ENCODE assay signal across 19 cellular contexts in the genomic region with DNA sequence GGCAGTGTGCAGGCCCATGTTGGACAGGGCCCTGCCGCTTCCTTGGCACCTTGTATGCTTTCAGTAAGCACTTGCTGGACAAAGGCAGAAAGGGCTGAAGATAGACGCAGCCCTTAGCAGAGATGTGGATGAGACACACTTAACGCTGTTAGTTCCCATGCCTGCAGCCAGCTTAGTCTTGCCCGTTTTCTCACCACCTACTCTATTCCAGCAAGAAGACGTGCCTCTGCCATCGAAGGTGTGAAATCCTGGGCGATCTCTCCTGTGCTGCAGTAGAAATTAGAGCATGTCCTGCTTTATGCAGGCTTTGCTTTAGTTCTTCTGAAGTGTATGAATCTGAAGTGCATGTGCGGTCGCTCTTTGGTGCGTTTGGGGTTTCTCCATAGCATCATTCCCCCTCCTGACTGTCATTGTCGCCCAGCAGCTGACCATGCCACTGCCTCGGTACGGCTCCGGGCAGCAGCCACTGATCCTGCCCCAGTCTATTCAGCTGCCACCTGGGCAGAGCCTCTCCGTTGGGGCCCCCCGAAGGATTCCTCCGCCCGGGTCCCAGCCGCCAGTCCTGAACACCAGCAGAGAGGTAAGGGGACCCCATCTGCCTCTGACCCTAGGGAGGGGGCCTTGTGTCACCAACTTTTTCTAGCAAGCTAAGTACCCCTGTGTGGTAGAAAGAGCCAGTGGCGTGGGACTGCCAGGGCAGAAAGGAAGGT. TPM values are rescaled to one million over a fixed set of nuclear protein-coding genes. Genes with fewer than 3 reads are reported as not detected.
DNase-seq lines count a peak whose midpoint lies in the region; ATAC-seq and TF ChIP-seq lines count a peak whose summit lies in the region.
"Had no signal": no experiment of that assay in that cellular context is flagged by ENCODE, and none has a peak within 500 bp of the region (broad histone marks: within the 10 kb centered on the region; RNA-seq: fewer than 3 reads in every experiment).

No MANE protein-coding gene starts in this region.

- intact Hi-C loops in sigmoid colon (cut with DNase I) = no loop called here
- intact Hi-C loops in aorta (cut with DNase I) = no loop called here

- H3K79me1 ChIP-seq in trophoblast cell (ENCODE audit: low read length) = no peaks in the 10 kb centered on the region

- TF ChIP-seq CTCF in glutamatergic neuron (IDR thresholded peaks at IDR 0.05; ENCODE audit: partially characterized antibody, unreplicated experiment) = no peak
- TF ChIP-seq CTCF in sigmoid colon (IDR thresholded peaks at IDR 0.05) = no peak

- H3K27me3 Mint-ChIP-seq in activated naive CD8-positive, alpha-beta T cell treated with anti-CD3 and anti-CD28 coated beads, Interleukin-2, amount 10 ng/mL, durations not matched to agents 7 days and 5 days = no peaks in the 10 kb centered on the region
- peaks cover 28% of the 10 kb centered on the region for H3K27me3 Mint-ChIP-seq in glutamatergic neuron (ENCODE audit: unreplicated experiment)

- peaks cover 0 to 22% of the 10 kb centered on the region in 2 donors for H3K36me3 Mint-ChIP-seq in activated naive CD4-positive, alpha-beta T cell treated with anti-CD3 and anti-CD28 coated beads, Interleukin-2, amount 50 U/mL, for 72 hours
- H3K36me3 Mint-ChIP-seq in activated naive CD8-positive, alpha-beta T cell treated with anti-CD3 and anti-CD28 coated beads, Interleukin-2, amount 10 ng/mL, durations not matched to agents 7 days and 5 days = peaks cover 57% of the 10 kb centered on the region
- peaks cover 10% of the 10 kb centered on the region for H3K36me3 Mint-ChIP-seq in glutamatergic neuron (ENCODE audit: unreplicated experiment)

- no peak overlapping the region for H3K9ac ChIP-seq in trophoblast cell (ENCODE audit: low read length)

- no peak overlapping the region for H3K14ac ChIP-seq in trophoblast cell (ENCODE audit: low read length)

- H3K4ac ChIP-seq in trophoblast cell (ENCODE audit: low read depth, low read length) = no peak overlapping the region

- H3K9me3 ChIP-seq in sigmoid colon (no peaks in the 10 kb centered on the region), aorta (ENCODE audit: control insufficient read depth, low read length) (no peaks in the 10 kb centered on the region), trophoblast cell (ENCODE audit: insufficient read depth, low read depth, low read length) (peaks cover 2% of the 10 kb centered on the region)
- H3K9me3 ChIP-seq: SJCRH30 had no signal

- no peak for ATAC-seq in activated naive CD4-positive, alpha-beta T cell treated with anti-CD3 and anti-CD28 coated beads, Interleukin-2, amount 50 U/mL, for 72 hours
- no peak for ATAC-seq in activated naive CD8-positive, alpha-beta T cell treated with anti-CD3 and anti-CD28 coated beads, Interleukin-2, amount 10 ng/mL, durations not matched to agents 7 days and 5 days (ENCODE audit: low read depth)
- ATAC-seq in aorta (ENCODE audit: low FRiP score) = no peak

- no peaks in the 10 kb centered on the region for H3K4me1 ChIP-seq in sigmoid colon
- no peaks in the 10 kb centered on the region for H3K4me1 ChIP-seq in aorta (ENCODE audit: control insufficient read depth in 1 of 2, insufficient read depth in 2 of 2, low read length in 2 of 2)
- no peaks in the 10 kb centered on the region for H3K4me1 ChIP-seq in trophoblast cell (ENCODE audit: control insufficient read depth in 1 of 2, insufficient read depth in 2 of 2, low read length in 2 of 2)
- H3K4me1 ChIP-seq: SJCRH30 had no signal

- no peak overlapping the region for H3K4me2 ChIP-seq in trophoblast cell (ENCODE audit: low read length)

- H2AK5ac ChIP-seq in trophoblast cell (ENCODE audit: low read length) = no peak overlapping the region

- H3K27ac Mint-ChIP-seq in activated naive CD4-positive, alpha-beta T cell treated with anti-CD3 and anti-CD28 coated beads, Interleukin-2, amount 50 U/mL, for 72 hours = peak overlapping the region; percentile 18 to 79
- peak overlapping the region; percentile 12 for H3K27ac Mint-ChIP-seq in activated naive CD8-positive, alpha-beta T cell treated with anti-CD3 and anti-CD28 coated beads, Interleukin-2, amount 10 ng/mL, durations not matched to agents 7 days and 5 days
- peak overlapping the region; percentile 49 for H3K27ac Mint-ChIP-seq in glutamatergic neuron (ENCODE audit: unreplicated experiment)

- TF ChIP-seq EP300 in sigmoid colon (IDR thresholded peaks at IDR 0.05) = no peak

- H3K4me3 ChIP-seq in sigmoid colon = no peak overlapping the region
- no peak overlapping the region for H3K4me3 ChIP-seq in aorta (ENCODE audit: low read length in 2 of 2)
- no peak overlapping the region for H3K4me3 ChIP-seq in trophoblast cell (ENCODE audit: low read depth, low read length)
- H3K4me3 ChIP-seq: SJCRH30 had no signal

- no peak overlapping the region for H3K23ac ChIP-seq in trophoblast cell (ENCODE audit: low read length)

- no peaks in the 10 kb centered on the region for H3K9me3 Mint-ChIP-seq in activated naive CD4-positive, alpha-beta T cell treated with anti-CD3 and anti-CD28 coated beads, Interleukin-2, amount 50 U/mL, for 72 hours
- H3K9me3 Mint-ChIP-seq in activated naive CD8-positive, alpha-beta T cell treated with anti-CD3 and anti-CD28 coated beads, Interleukin-2, amount 10 ng/mL, durations not matched to agents 7 days and 5 days = no peaks in the 10 kb centered on the region
- peaks cover 44% of the 10 kb centered on the region for H3K9me3 Mint-ChIP-seq in glutamatergic neuron (ENCODE audit: unreplicated experiment)

- H2BK120ac ChIP-seq in trophoblast cell (ENCODE audit: insufficient read depth, low read length, poor library complexity) = no peak overlapping the region

- no peaks in the 10 kb centered on the region for H3K79me2 ChIP-seq in trophoblast cell (ENCODE audit: control insufficient read depth, insufficient read depth, low read length, poor library complexity)

- H3K18ac ChIP-seq in trophoblast cell (ENCODE audit: low read length) = no peak overlapping the region

- H3K27ac ChIP-seq in sigmoid colon (no peak overlapping the region), aorta (ENCODE audit: low read depth in 1 of 2, low read length in 2 of 2) (no peak overlapping the region), trophoblast cell (ENCODE audit: low read depth, low read length) (no peak overlapping the region)
- H3K27ac ChIP-seq: HL-60, SJCRH30 had no signal

- 96 to 97% methylated on average over 20 of the region's 20 CpGs for WGBS in sigmoid colon, 2 donors
- 91 to 93% methylated on average over 20 of the region's 20 CpGs for WGBS in aorta, 2 donors
- WGBS in trophoblast cell (ENCODE audit: extremely low coverage, insufficient coverage, insufficient read length) = no CpG with 5 or more reads among the region's 20 CpGs

- no peak for TF ChIP-seq POLR2A in sigmoid colon (IDR thresholded peaks at IDR 0.05)

- peaks cover 2% of the 10 kb centered on the region for H3K4me1 Mint-ChIP-seq in activated naive CD8-positive, alpha-beta T cell treated with anti-CD3 and anti-CD28 coated beads, Interleukin-2, amount 10 ng/mL, durations not matched to agents 7 days and 5 days
- peaks cover 30% of the 10 kb centered on the region for H3K4me1 Mint-ChIP-seq in glutamatergic neuron (ENCODE audit: low read depth, unreplicated experiment)

- no peak overlapping the region for H4K91ac ChIP-seq in trophoblast cell (ENCODE audit: low read depth, low read length)

- H2AFZ ChIP-seq in trophoblast cell (ENCODE audit: insufficient read depth, low read length, poor library complexity) = no peak overlapping the region

- no peak overlapping the region for H2BK12ac ChIP-seq in trophoblast cell (ENCODE audit: low read length)

- H4K8ac ChIP-seq in trophoblast cell (ENCODE audit: low read depth, low read length) = no peak overlapping the region

- POLR2A ChIA-PET in activated naive CD8-positive, alpha-beta T cell treated with anti-CD3 and anti-CD28 coated beads, Interleukin-2, amount 10 ng/mL, durations not matched to agents 7 days and 5 days (lab: Charles Lee) = interaction anchor here (1.2 kb wide), 1 partner anchor 11 kb away, joined by 3 read pairs; no protein-coding TSS in a partner anchor

- no peak overlapping the region for H3K4me3 Mint-ChIP-seq in activated naive CD8-positive, alpha-beta T cell treated with anti-CD3 and anti-CD28 coated beads, Interleukin-2, amount 10 ng/mL, durations not matched to agents 7 days and 5 days
- peak overlapping the region; percentile 20 for H3K4me3 Mint-ChIP-seq in glutamatergic neuron (ENCODE audit: unreplicated experiment)

- no peak overlapping the region for H4K12ac ChIP-seq in trophoblast cell (ENCODE audit: low read depth, low read length)

- no peak for DNase-seq in activated naive CD4-positive, alpha-beta T cell treated with anti-CD3 and anti-CD28 coated beads, Interleukin-2, amount 50 U/mL, for 72 hours (ENCODE audit: low spot score in 2 of 2)
- no peak for DNase-seq in activated naive CD4-positive, alpha-beta T cell (lab: John Stamatoyannopoulos, UW)
- DNase-seq in activated naive CD8-positive, alpha-beta T cell treated with anti-CD3 and anti-CD28 coated beads, Interleukin-2, amount 10 ng/mL, durations not matched to agents 7 days and 5 days = no peak
- DNase-seq in glutamatergic neuron (no peak), superior temporal gyrus (ENCODE audit: extremely low spot score) (peak; percentile 61), sigmoid colon (no peak), aorta (no peak), trophoblast cell (no peak)
- DNase-seq: C1 segment of cervical spinal cord, EL, H7, KBM-7, NCI-H1436 treated with DMSO at 0.1 percent for 48 hours, NCI-H2081, NCI-H510A, NCI-H774, RPMI8226, SJCRH30 had no signal

- H2BK5ac ChIP-seq in trophoblast cell (ENCODE audit: low read depth, low read length, poor library complexity) = no peak overlapping the region

- peaks cover 73 to 100% (median 95%) of the 10 kb centered on the region in 4 donors for H3K36me3 ChIP-seq in sigmoid colon
- peaks cover 0 to 13% of the 10 kb centered on the region in 2 donors for H3K36me3 ChIP-seq in aorta (ENCODE audit: control insufficient read depth in 1 of 2, insufficient read depth in 2 of 2, low read length in 1 of 2)
- peaks cover 94 to 99% of the 10 kb centered on the region in 2 experiments for H3K36me3 ChIP-seq in trophoblast cell (ENCODE audit: control insufficient read depth in 1 of 2, insufficient read depth in 2 of 2, low read length in 2 of 2)

- H3K27me3 ChIP-seq in sigmoid colon = no peaks in the 10 kb centered on the region
- H3K27me3 ChIP-seq in aorta (ENCODE audit: control insufficient read depth in 1 of 2, insufficient read depth in 2 of 2, low read length in 1 of 2) = no peaks in the 10 kb centered on the region
- no peaks in the 10 kb centered on the region for H3K27me3 ChIP-seq in trophoblast cell (ENCODE audit: insufficient read depth, low read length)
- H3K27me3 ChIP-seq: SJCRH30 had no signal

RNA-seq across cellular contexts. Expression of a gene that starts 11.6 kb away (rescaled TPM):
- total RNA-seq in activated naive CD4-positive, alpha-beta T cell treated with anti-CD3 and anti-CD28 coated beads, Interleukin-2, amount 50 U/mL, for 72 hours = 10 to 100 TPM; 49.6 to 73.4 TPM
- 10 to 100 TPM; 44.0 to 51.4 TPM for total RNA-seq in activated naive CD8-positive, alpha-beta T cell treated with anti-CD3 and anti-CD28 coated beads, Interleukin-2, amount 10 ng/mL, durations not matched to agents 7 days and 5 days
- total RNA-seq in glutamatergic neuron (ENCODE audit: unreplicated experiment) (108 TPM), sigmoid colon (10 to 100 TPM; 21.9 to 61.2 (median 30.0) TPM), aorta (10 to 100 TPM; 22.0 to 33.1 TPM)
- polyA plus RNA-seq in sigmoid colon (10 to 100 TPM in 1 of 3 donors, 1 to 10 TPM in 2; 3.6 to 19.8 (median 4.4) TPM), aorta (10 to 100 TPM; 10.0 to 97.0 TPM)
- 25.6 and 26.3 TPM in 2 replicates for polyA plus RNA-seq in trophoblast cell (2013)

RNA-seq across cellular contexts. Expression of a gene that starts 39.9 kb away (rescaled TPM):
- total RNA-seq in activated naive CD4-positive, alpha-beta T cell treated with anti-CD3 and anti-CD28 coated beads, Interleukin-2, amount 50 U/mL, for 72 hours = 10 to 100 TPM; 21.4 to 33.7 TPM
- 10 to 100 TPM; 30.6 to 38.8 TPM for total RNA-seq in activated naive CD8-positive, alpha-beta T cell treated with anti-CD3 and anti-CD28 coated beads, Interleukin-2, amount 10 ng/mL, durations not matched to agents 7 days and 5 days
- total RNA-seq in glutamatergic neuron (ENCODE audit: unreplicated experiment) (24.8 TPM), sigmoid colon (10 to 100 TPM; 35.7 to 67.5 (median 52.0) TPM), aorta (10 to 100 TPM; 24.5 to 28.3 TPM)
- polyA plus RNA-seq in sigmoid colon (10 to 100 TPM; 20.8 to 30.1 (median 28.2) TPM), aorta (10 to 100 TPM; 35.7 to 45.7 TPM)
- 15.9 and 16.3 TPM in 2 replicates for polyA plus RNA-seq in trophoblast cell (2013)

RNA-seq across cellular contexts. Expression of a gene that starts 54.2 kb away (rescaled TPM):
- not detected for total RNA-seq in activated naive CD4-positive, alpha-beta T cell treated with anti-CD3 and anti-CD28 coated beads, Interleukin-2, amount 50 U/mL, for 72 hours
- not detected for total RNA-seq in activated naive CD8-positive, alpha-beta T cell treated with anti-CD3 and anti-CD28 coated beads, Interleukin-2, amount 10 ng/mL, durations not matched to agents 7 days and 5 days
- total RNA-seq in glutamatergic neuron (ENCODE audit: unreplicated experiment) = not detected
- total RNA-seq in sigmoid colon = not detected
- 1 to 10 TPM in 2 of 3 donors, under 1 TPM in 1; 0.45 to 3.6 (median 1.4) TPM for polyA plus RNA-seq in sigmoid colon
- not detected for total RNA-seq in aorta
- not detected for polyA plus RNA-seq in aorta
- polyA plus RNA-seq in trophoblast cell (2013) = 2.8 and 3.0 TPM in 2 replicates
- total RNA-seq: SJCRH30 had no signal
